1 cellular context compared by ENCODE assay signal in the genomic region with DNA sequence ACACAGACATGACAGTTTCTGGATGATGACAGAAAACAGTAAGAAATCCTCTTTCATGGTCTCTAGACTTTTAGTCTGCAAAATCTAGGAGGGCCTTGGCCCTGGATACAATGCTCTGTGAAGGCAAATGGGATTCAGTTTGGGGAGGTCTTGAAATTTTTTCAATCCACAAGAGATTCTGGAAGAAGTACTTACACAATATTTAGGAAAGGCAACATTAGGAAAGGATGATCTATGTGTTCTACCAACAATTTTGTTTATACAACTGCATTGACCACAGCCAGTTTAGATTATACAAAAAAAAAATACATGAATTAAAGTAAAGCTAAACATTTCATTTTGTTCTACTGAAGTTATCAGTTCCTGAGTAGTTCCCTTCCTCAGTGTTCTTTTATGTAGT.
TF ChIP-seq lines count a peak whose summit lies in the region.

No MANE protein-coding gene starts in this region.

TF ChIP-seq in WTC11, 78 proteins besides CTCF, POLR2A, EP300 and RAD21 (continued from another document):
- TF ChIP-seq, protein P1, sequence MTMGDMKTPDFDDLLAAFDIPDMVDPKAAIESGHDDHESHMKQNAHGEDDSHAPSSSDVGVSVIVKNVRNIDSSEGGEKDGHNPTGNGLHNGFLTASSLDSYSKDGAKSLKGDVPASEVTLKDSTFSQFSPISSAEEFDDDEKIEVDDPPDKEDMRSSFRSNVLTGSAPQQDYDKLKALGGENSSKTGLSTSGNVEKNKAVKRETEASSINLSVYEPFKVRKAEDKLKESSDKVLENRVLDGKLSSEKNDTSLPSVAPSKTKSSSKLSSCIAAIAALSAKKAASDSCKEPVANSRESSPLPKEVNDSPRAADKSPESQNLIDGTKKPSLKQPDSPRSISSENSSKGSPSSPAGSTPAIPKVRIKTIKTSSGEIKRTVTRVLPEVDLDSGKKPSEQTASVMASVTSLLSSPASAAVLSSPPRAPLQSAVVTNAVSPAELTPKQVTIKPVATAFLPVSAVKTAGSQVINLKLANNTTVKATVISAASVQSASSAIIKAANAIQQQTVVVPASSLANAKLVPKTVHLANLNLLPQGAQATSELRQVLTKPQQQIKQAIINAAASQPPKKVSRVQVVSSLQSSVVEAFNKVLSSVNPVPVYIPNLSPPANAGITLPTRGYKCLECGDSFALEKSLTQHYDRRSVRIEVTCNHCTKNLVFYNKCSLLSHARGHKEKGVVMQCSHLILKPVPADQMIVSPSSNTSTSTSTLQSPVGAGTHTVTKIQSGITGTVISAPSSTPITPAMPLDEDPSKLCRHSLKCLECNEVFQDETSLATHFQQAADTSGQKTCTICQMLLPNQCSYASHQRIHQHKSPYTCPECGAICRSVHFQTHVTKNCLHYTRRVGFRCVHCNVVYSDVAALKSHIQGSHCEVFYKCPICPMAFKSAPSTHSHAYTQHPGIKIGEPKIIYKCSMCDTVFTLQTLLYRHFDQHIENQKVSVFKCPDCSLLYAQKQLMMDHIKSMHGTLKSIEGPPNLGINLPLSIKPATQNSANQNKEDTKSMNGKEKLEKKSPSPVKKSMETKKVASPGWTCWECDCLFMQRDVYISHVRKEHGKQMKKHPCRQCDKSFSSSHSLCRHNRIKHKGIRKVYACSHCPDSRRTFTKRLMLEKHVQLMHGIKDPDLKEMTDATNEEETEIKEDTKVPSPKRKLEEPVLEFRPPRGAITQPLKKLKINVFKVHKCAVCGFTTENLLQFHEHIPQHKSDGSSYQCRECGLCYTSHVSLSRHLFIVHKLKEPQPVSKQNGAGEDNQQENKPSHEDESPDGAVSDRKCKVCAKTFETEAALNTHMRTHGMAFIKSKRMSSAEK (CRISPR knock-in tag; IDR thresholded peaks at IDR 0.05; ENCODE audit: borderline replicate concordance): no peak
- TF ChIP-seq, protein P2, sequence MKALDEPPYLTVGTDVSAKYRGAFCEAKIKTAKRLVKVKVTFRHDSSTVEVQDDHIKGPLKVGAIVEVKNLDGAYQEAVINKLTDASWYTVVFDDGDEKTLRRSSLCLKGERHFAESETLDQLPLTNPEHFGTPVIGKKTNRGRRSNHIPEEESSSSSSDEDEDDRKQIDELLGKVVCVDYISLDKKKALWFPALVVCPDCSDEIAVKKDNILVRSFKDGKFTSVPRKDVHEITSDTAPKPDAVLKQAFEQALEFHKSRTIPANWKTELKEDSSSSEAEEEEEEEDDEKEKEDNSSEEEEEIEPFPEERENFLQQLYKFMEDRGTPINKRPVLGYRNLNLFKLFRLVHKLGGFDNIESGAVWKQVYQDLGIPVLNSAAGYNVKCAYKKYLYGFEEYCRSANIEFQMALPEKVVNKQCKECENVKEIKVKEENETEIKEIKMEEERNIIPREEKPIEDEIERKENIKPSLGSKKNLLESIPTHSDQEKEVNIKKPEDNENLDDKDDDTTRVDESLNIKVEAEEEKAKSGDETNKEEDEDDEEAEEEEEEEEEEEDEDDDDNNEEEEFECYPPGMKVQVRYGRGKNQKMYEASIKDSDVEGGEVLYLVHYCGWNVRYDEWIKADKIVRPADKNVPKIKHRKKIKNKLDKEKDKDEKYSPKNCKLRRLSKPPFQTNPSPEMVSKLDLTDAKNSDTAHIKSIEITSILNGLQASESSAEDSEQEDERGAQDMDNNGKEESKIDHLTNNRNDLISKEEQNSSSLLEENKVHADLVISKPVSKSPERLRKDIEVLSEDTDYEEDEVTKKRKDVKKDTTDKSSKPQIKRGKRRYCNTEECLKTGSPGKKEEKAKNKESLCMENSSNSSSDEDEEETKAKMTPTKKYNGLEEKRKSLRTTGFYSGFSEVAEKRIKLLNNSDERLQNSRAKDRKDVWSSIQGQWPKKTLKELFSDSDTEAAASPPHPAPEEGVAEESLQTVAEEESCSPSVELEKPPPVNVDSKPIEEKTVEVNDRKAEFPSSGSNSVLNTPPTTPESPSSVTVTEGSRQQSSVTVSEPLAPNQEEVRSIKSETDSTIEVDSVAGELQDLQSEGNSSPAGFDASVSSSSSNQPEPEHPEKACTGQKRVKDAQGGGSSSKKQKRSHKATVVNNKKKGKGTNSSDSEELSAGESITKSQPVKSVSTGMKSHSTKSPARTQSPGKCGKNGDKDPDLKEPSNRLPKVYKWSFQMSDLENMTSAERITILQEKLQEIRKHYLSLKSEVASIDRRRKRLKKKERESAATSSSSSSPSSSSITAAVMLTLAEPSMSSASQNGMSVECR (CRISPR knock-in tag; IDR thresholded peaks at IDR 0.05; ENCODE audit: borderline replicate concordance): no peak
- TF ChIP-seq RELA (CRISPR knock-in tag; IDR thresholded peaks at IDR 0.05; ENCODE audit: borderline replicate concordance): no peak
- TF ChIP-seq TEAD1 (CRISPR knock-in tag; IDR thresholded peaks at IDR 0.05): no peak
- no peak for TF ChIP-seq RORB (CRISPR knock-in tag; IDR thresholded peaks at IDR 0.05)
- TF ChIP-seq OVOL2 (CRISPR knock-in tag; IDR thresholded peaks at IDR 0.05; ENCODE audit: borderline replicate concordance): no peak
- TF ChIP-seq ZNF423 (CRISPR knock-in tag; IDR thresholded peaks at IDR 0.05): no peak
